Comparison of ENCODE assay signal across 11 cellular contexts in the genomic region with DNA sequence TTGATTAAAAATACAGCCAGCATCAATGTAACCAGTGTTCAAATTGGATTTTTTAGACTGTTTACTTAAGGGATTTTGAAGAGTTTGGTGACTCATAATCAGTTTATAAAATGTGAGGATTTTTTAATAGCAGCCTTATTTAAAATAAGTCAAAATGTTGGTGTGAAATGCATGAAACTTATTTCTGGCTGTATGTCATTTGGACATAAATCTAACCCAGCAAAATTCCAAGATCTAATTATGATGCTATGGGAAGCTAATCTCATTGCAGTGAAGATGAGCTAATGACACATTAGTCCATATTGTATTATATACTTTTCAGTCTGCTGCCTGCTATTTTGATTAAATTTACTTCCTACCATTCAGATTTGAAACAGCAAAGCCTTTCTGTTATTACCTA.
DNase-seq lines count a peak whose midpoint lies in the region; ATAC-seq and TF ChIP-seq lines count a peak whose summit lies in the region.
"Had no signal": no experiment of that assay in that cellular context is flagged by ENCODE, and none has a peak within 500 bp of the region (broad histone marks: within the 10 kb centered on the region; RNA-seq: fewer than 3 reads in every experiment).

No MANE protein-coding gene starts in this region.

- H3K9me3 ChIP-seq in breast epithelium (no peaks in the 10 kb centered on the region), thyroid gland (no peaks in the 10 kb centered on the region), MG63 (no peaks in the 10 kb centered on the region)

- H3K4me1 ChIP-seq in breast epithelium (no peaks in the 10 kb centered on the region), thyroid gland (peaks cover 33 to 53% of the 10 kb centered on the region in 2 donors)

- H3K27ac ChIP-seq in breast epithelium: peak overlapping the region; percentile 71 to 85
- peak overlapping the region; percentile 87 to 96 (median 93) for H3K27ac ChIP-seq in thyroid gland

- TF ChIP-seq POLR2A in breast epithelium (IDR thresholded peaks at IDR 0.05) (no peak), thyroid gland (IDR thresholded peaks at IDR 0.05) (no peak)

- no peaks in the 10 kb centered on the region for H3K27me3 Mint-ChIP-seq in mesothelial cell of epicardium (ENCODE audit: low read depth)

- peak; percentile 57 for DNase-seq in NCI-H82 treated with DMSO at 0.1 percent for 48 hours (lab: John Stamatoyannopoulos, UW; ENCODE audit: unreplicated experiment)
- DNase-seq in breast epithelium (ENCODE audit: low spot score in 2 of 2): no peak
- no peak for DNase-seq in mesothelial cell of epicardium (ENCODE audit: low spot score in 2 of 2, unreplicated experiment in 2 of 2)
- no peak for DNase-seq in thyroid gland
- no peak for DNase-seq in GF-D8 (lab: John Stamatoyannopoulos, UW)
- no peak for DNase-seq in MG63
- DNase-seq: DND-41; GOT3; MV-4-11; stimulated activated CD8-positive, alpha-beta memory T cell treated with anti-CD3 and anti-CD28 coated beads, Interleukin-4, amount 100 ng/mL, for 48 hours had no signal

- H3K27me3 ChIP-seq in breast epithelium: no peaks in the 10 kb centered on the region
- no peaks in the 10 kb centered on the region for H3K27me3 ChIP-seq in thyroid gland
- no peaks in the 10 kb centered on the region for H3K27me3 ChIP-seq in MG63

- H3K27ac Mint-ChIP-seq in mesothelial cell of epicardium: peak overlapping the region; percentile 97

- no peaks in the 10 kb centered on the region for H3K9me3 Mint-ChIP-seq in mesothelial cell of epicardium

- intact Hi-C loops in breast epithelium (cut with DNase I; ENCODE audit: low total_unique reads) (no loop called here), thyroid gland (cut with DNase I) (no loop called here)

- H3K36me3 Mint-ChIP-seq in mesothelial cell of epicardium: no peaks in the 10 kb centered on the region

- peak overlapping the region; percentile 6 for H3K4me3 Mint-ChIP-seq in mesothelial cell of epicardium

- TF ChIP-seq CTCF in breast epithelium (IDR thresholded peaks at IDR 0.05) (no peak), mesothelial cell of epicardium (IDR thresholded peaks at IDR 0.05; ENCODE audit: unreplicated experiment) (no peak), thyroid gland (IDR thresholded peaks at IDR 0.05) (no peak)

- H3K36me3 ChIP-seq in breast epithelium (no peaks in the 10 kb centered on the region), thyroid gland (no peaks in the 10 kb centered on the region), MG63 (no peaks in the 10 kb centered on the region)

- H3K4me1 Mint-ChIP-seq in mesothelial cell of epicardium: peaks cover 69% of the 10 kb centered on the region

- no peak overlapping the region for H3K4me3 ChIP-seq in breast epithelium
- H3K4me3 ChIP-seq in thyroid gland (replicated peaks in 1 of 3): no peak overlapping the region
- H3K4me3 ChIP-seq in MG63: no peak overlapping the region

- no peak for ATAC-seq in HG02870 (IDR thresholded peaks at IDR 0.05; ENCODE audit: unreplicated experiment)
